In genomic region chr3:157618075-157618760, GRCh38 we compare ENCODE assay signal across 8 cellular contexts.
DNase-seq lines count a peak whose midpoint lies in the region; ATAC-seq and TF ChIP-seq lines count a peak whose summit lies in the region.

No MANE protein-coding gene starts in this region.

- in situ Hi-C loops in Panc1 (cut with HindIII; ENCODE audit: low pct_unique_long_range_greater_than_20kb, low sequenced_read_pairs), result no loop called here

- H3K4me2 ChIP-seq in mesendoderm (ENCODE audit: low read length), result no peak overlapping the region

- no peak overlapping the region for H4K5ac ChIP-seq in mesendoderm (ENCODE audit: low read length)

- no peak overlapping the region for H3K18ac ChIP-seq in mesendoderm (ENCODE audit: low read length)

- no peak overlapping the region for H2AK5ac ChIP-seq in mesendoderm (ENCODE audit: low read length)

- H4K8ac ChIP-seq in mesendoderm (ENCODE audit: low read depth, low read length), result no peak overlapping the region

- peaks cover 0 to 10% of the 10 kb centered on the region in 2 donors for H3K4me1 Mint-ChIP-seq in effector memory CD8-positive, alpha-beta T cell (ENCODE audit: low read depth in 2 of 2)

- no peaks in the 10 kb centered on the region for H3K36me3 Mint-ChIP-seq in effector memory CD8-positive, alpha-beta T cell (ENCODE audit: insufficient read depth)

- H3K27me3 ChIP-seq in cardiac muscle cell, result no peaks in the 10 kb centered on the region
- H3K27me3 ChIP-seq in Panc1 (ENCODE audit: control insufficient read depth, insufficient read depth, low read length), result peaks cover 2% of the 10 kb centered on the region; the same call in 1 of the 2 replicates
- H3K27me3 ChIP-seq in mesendoderm (ENCODE audit: insufficient read depth, low read length, poor library complexity), result no peaks in the 10 kb centered on the region

- H2BK5ac ChIP-seq in mesendoderm (ENCODE audit: low read length), result no peak overlapping the region

- no peak overlapping the region for H2BK15ac ChIP-seq in mesendoderm (replicated peaks; ENCODE audit: low read depth)

- H3K79me2 ChIP-seq in mesendoderm (ENCODE audit: control insufficient read depth, insufficient read depth, low read length), result no peaks in the 10 kb centered on the region

- no peaks in the 10 kb centered on the region for H3K79me1 ChIP-seq in mesendoderm (ENCODE audit: low read length)

- no CpG with 5 or more reads among the region's 6 CpGs for WGBS in mesendoderm (ENCODE audit: extremely low coverage, insufficient coverage, low lambda C conversion rate)

- TF ChIP-seq CTCF in cardiac muscle cell (IDR thresholded peaks at IDR 0.05; ENCODE audit: low read depth, low read length) (peak; percentile 56), LNCaP clone FGC (IDR thresholded peaks at IDR 0.05; ENCODE audit: control insufficient read depth, extremely low read depth, insufficient read depth) (peak; percentile 57), Panc1 (IDR thresholded peaks at IDR 0.05) (peak; percentile 75; the same call in 1 of the 2 replicates)

- CTCF ChIA-PET in Panc1 (lab: Charles Lee), result interaction anchor here (0.6 to 1.4 kb wide), 5 partner anchors 12 to 738 kb away, joined by 3 to 8 read pairs (median 3); no protein-coding TSS in a partner anchor

- no peak overlapping the region for H2BK120ac ChIP-seq in mesendoderm (ENCODE audit: low read depth, low read length)

- no peaks in the 10 kb centered on the region for H3K9me3 ChIP-seq in cardiac muscle cell (ENCODE audit: low read depth)
- no peaks in the 10 kb centered on the region for H3K9me3 ChIP-seq in Panc1 (ENCODE audit: control insufficient read depth, insufficient read depth, low read depth, low read length)

- H3K27me3 Mint-ChIP-seq in effector memory CD8-positive, alpha-beta T cell, result peaks cover 8 to 18% of the 10 kb centered on the region in 2 donors

- H3K4me3 ChIP-seq in cardiac muscle cell (no peak overlapping the region), LNCaP clone FGC (ENCODE audit: low read depth, low read length) (no peak overlapping the region), Panc1 (ENCODE audit: low read depth in 2 of 2, low read length in 2 of 2) (no peak overlapping the region), mesendoderm (ENCODE audit: low read length) (no peak overlapping the region)

- H3K4ac ChIP-seq in mesendoderm (ENCODE audit: low read depth, low read length), result no peak overlapping the region

- no peaks in the 10 kb centered on the region for H3K4me1 ChIP-seq in cardiac muscle cell (ENCODE audit: low read depth)
- H3K4me1 ChIP-seq in Panc1 (ENCODE audit: control insufficient read depth, insufficient read depth, low read length), result no peaks in the 10 kb centered on the region
- H3K4me1 ChIP-seq in mesendoderm (ENCODE audit: control insufficient read depth, low read depth, low read length), result no peaks in the 10 kb centered on the region

- DNase-seq in cardiac muscle cell (ENCODE audit: low read depth in 1 of 2, low spot score in 1 of 2) (peak; percentile 59 to 82), Right ventricle myocardium inferior (ENCODE audit: missing footprints) (no peak), HCEC 1CT (peak; percentile 79), LNCaP clone FGC (ENCODE audit: low read depth) (peak; percentile 54), Panc1 (ENCODE audit: low read depth, low spot score) (peak; percentile 41), mesendoderm (peak; percentile 77)
- DNase-seq in effector memory CD8-positive, alpha-beta T cell, result no peak
- DNase-seq in stimulated activated CD8-positive, alpha-beta memory T cell treated with anti-CD3 and anti-CD28 coated beads, Interleukin-4, amount 100 ng/mL, for 48 hours, result no peak

- H3K27ac ChIP-seq in cardiac muscle cell (no peak overlapping the region), Panc1 (ENCODE audit: low read length) (no peak overlapping the region), mesendoderm (ENCODE audit: low read depth, low read length) (no peak overlapping the region)

- no peak for ATAC-seq in Right ventricle myocardium inferior
- ATAC-seq in Panc1, result peak; percentile 84
- ATAC-seq in effector memory CD8-positive, alpha-beta T cell (replicated peaks), result peak; percentile 66

- POLR2A ChIA-PET in Panc1 (lab: Charles Lee), result interaction anchor here (0.6 kb wide), 1 partner anchor 649 kb away, joined by 7 read pairs; no protein-coding TSS in a partner anchor

- H3K9me3 Mint-ChIP-seq in effector memory CD8-positive, alpha-beta T cell, result no peaks in the 10 kb centered on the region

- no peak overlapping the region for H3K56ac ChIP-seq in mesendoderm (ENCODE audit: low read length)

- no peak overlapping the region for H3K23ac ChIP-seq in mesendoderm (ENCODE audit: low read length)

- H3K4me3 Mint-ChIP-seq in effector memory CD8-positive, alpha-beta T cell, result no peak overlapping the region

- H3K9ac ChIP-seq in mesendoderm (ENCODE audit: low read length), result no peak overlapping the region

- BruUV-seq in Panc1 (replicated peaks; lab: Mats Ljungman, UMichigan), result no TSS peak

- intact Hi-C loops in Right ventricle myocardium inferior (cut with DNase I), result loop anchor here (2.0 kb wide), 1 partner anchor 915 kb away; no protein-coding TSS in a partner anchor
- intact Hi-C loops in Panc1 (cut with micrococcal nuclease; ENCODE audit: unreplicated experiment), result loop anchor here (2.0 to 10.0 kb wide), 4 partner anchors 467 to 914 kb away; no protein-coding TSS in a partner anchor

- H3K27ac Mint-ChIP-seq in effector memory CD8-positive, alpha-beta T cell, result no peak overlapping the region

- no peaks in the 10 kb centered on the region for H3K36me3 ChIP-seq in cardiac muscle cell
- no peaks in the 10 kb centered on the region for H3K36me3 ChIP-seq in Panc1 (ENCODE audit: control insufficient read depth, insufficient read depth, low read length)
- H3K36me3 ChIP-seq in mesendoderm (ENCODE audit: control insufficient read depth, insufficient read depth, low read length), result no peaks in the 10 kb centered on the region

Comparison
In these comparisons a context has a peak if more than half of its experiments do, and no peak if none do; other contexts are left out.
1. DNase-seq: peak in cardiac muscle cell (2 of 2), HCEC 1CT (single experiment), LNCaP clone FGC (single experiment), Panc1 (single experiment) and mesendoderm (single experiment); none in Right ventricle myocardium inferior (single experiment), effector memory CD8-positive, alpha-beta T cell (0 of 3) and stimulated activated CD8-positive, alpha-beta memory T cell treated with anti-CD3 and anti-CD28 coated beads, Interleukin-4, amount 100 ng/mL, for 48 hours (single experiment).
2. Peak in every context shown above with its lines, with median percentiles within 50 percentile points of each other: CTCF ChIP-seq.